In the genomic region with DNA sequence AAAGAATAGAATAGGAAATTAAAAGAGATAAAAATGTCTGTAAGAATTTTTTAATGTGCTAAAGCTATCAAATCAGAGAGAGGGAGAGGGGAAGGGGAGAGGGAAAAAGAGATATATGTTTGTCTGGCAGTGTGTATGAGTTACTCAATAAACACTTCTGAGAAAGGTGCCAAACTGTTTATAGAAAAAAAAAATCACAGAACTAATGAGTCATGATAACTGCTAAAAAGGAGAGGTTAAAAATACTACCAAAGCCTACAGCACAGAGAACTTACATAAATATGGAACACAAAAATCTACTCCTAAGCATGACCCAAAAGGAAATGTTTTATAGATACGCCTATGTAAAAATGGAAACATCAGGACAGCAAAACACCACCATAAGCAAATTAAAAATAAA, we compare ENCODE assay signal across 17 cellular contexts. TPM values are rescaled to one million over a fixed set of nuclear protein-coding genes. Genes with fewer than 3 reads are reported as not detected.
A peak's percentile ranks its signal among the peaks of the same experiment; 100 is the strongest.
DNase-seq lines count a peak whose midpoint lies in the region; ATAC-seq and TF ChIP-seq lines count a peak whose summit lies in the region.
"Had no signal": no experiment of that assay in that cellular context is flagged by ENCODE, and none has a peak within 500 bp of the region (broad histone marks: within the 10 kb centered on the region; RNA-seq: fewer than 3 reads in every experiment).

No MANE protein-coding gene starts in this region.

- H3K9ac ChIP-seq in endodermal cell (ENCODE audit: extremely low read depth, low read length, poor library complexity, severe bottlenecking): no peak overlapping the region

- peaks cover 11% of the 10 kb centered on the region; the same call in 1 of the 2 replicates for H3F3A ChIP-seq in PC-9 (ENCODE audit: insufficient read depth, low read depth)

- H3K4me3 Mint-ChIP-seq in activated naive CD8-positive, alpha-beta T cell: no peak overlapping the region
- H3K4me3 Mint-ChIP-seq in activated naive CD8-positive, alpha-beta T cell treated with anti-CD3 and anti-CD28 coated beads for 36 hours: no peak overlapping the region
- H3K4me3 Mint-ChIP-seq in endodermal cell: no peak overlapping the region
- no peak overlapping the region for H3K4me3 Mint-ChIP-seq in stimulated activated memory B cell treated with anti-CD40 and anti-IgM and Interleukin-4, amounts not matched to agents 10 μg/mL and 1 μg/mL and 100 μg/mL, for 72 hours
- H3K4me3 Mint-ChIP-seq: activated naive CD8-positive, alpha-beta T cell treated with anti-CD3 and anti-CD28 coated beads, Interleukin-2, amount 10 ng/mL, durations not matched to agents 7 days and 5 days had no signal

- TF ChIP-seq CTCF in PC-9 (conservative IDR thresholded peaks at IDR 0.05) (no peak), endodermal cell (conservative IDR thresholded peaks at IDR 0.05) (no peak), adrenal gland (IDR thresholded peaks at IDR 0.05) (no peak)

- no peak for TF ChIP-seq POLR2A in adrenal gland (IDR thresholded peaks at IDR 0.05)

- H3K4me1 ChIP-seq in PC-9 (replicated peaks; ENCODE audit: insufficient read depth): peaks cover 11% of the 10 kb centered on the region
- H3K4me1 ChIP-seq in endodermal cell (ENCODE audit: control insufficient read depth, insufficient read depth, low read length): no peaks in the 10 kb centered on the region
- peaks cover 0 to 8% of the 10 kb centered on the region in 2 donors for H3K4me1 ChIP-seq in adrenal gland (replicated peaks in 1 of 2)
- H3K4me1 ChIP-seq: prostate gland had no signal

- H3K79me2 ChIP-seq in PC-9 (ENCODE audit: low read depth): peaks cover 4% of the 10 kb centered on the region; the same call in 1 of the 2 replicates

- H3K36me3 Mint-ChIP-seq in activated naive CD8-positive, alpha-beta T cell: peaks cover 10% of the 10 kb centered on the region
- peaks cover 19% of the 10 kb centered on the region for H3K36me3 Mint-ChIP-seq in activated naive CD8-positive, alpha-beta T cell treated with anti-CD3 and anti-CD28 coated beads for 36 hours
- H3K36me3 Mint-ChIP-seq in endodermal cell (ENCODE audit: low read depth): peaks cover 36% of the 10 kb centered on the region
- H3K36me3 Mint-ChIP-seq in stimulated activated memory B cell treated with anti-CD40 and anti-IgM and Interleukin-4, amounts not matched to agents 10 μg/mL and 1 μg/mL and 100 μg/mL, for 72 hours: peaks cover 21% of the 10 kb centered on the region

- no peak for DNase-seq in activated naive CD8-positive, alpha-beta T cell treated with anti-CD3 and anti-CD28 coated beads for 36 hours
- DNase-seq in PC-9 (no peak), endodermal cell (no peak), NCI-H2029 treated with DMSO at 0.1 percent for 48 hours (lab: John Stamatoyannopoulos, UW) (no peak), adrenal gland (no peak), NCI-H82 (lab: John Stamatoyannopoulos, UW) (no peak)
- DNase-seq: activated CD8-positive, alpha-beta memory T cell treated with anti-CD3 and anti-CD28 coated beads for 24 hours; activated naive CD8-positive, alpha-beta T cell treated with anti-CD3 and anti-CD28 coated beads, Interleukin-2, amount 10 ng/mL, durations not matched to agents 7 days and 5 days; AML-193; mucosa of descending colon; NCI-H1436; NCI-H526 treated with DMSO at 0.1 percent for 48 hours; Right ventricle myocardium superior; T-helper 9 cell had no signal

- H3K4me2 ChIP-seq in PC-9: no peak overlapping the region

- no peaks in the 10 kb centered on the region for H3K27me3 Mint-ChIP-seq in activated naive CD8-positive, alpha-beta T cell
- H3K27me3 Mint-ChIP-seq in activated naive CD8-positive, alpha-beta T cell treated with anti-CD3 and anti-CD28 coated beads for 36 hours: no peaks in the 10 kb centered on the region
- H3K27me3 Mint-ChIP-seq in endodermal cell (ENCODE audit: insufficient read depth): no peaks in the 10 kb centered on the region
- no peaks in the 10 kb centered on the region for H3K27me3 Mint-ChIP-seq in stimulated activated memory B cell treated with anti-CD40 and anti-IgM and Interleukin-4, amounts not matched to agents 10 μg/mL and 1 μg/mL and 100 μg/mL, for 72 hours
- H3K27me3 Mint-ChIP-seq: activated naive CD8-positive, alpha-beta T cell treated with anti-CD3 and anti-CD28 coated beads, Interleukin-2, amount 10 ng/mL, durations not matched to agents 7 days and 5 days had no signal

- H3K9me3 Mint-ChIP-seq in activated naive CD8-positive, alpha-beta T cell (ENCODE audit: low read depth): no peaks in the 10 kb centered on the region
- H3K9me3 Mint-ChIP-seq in activated naive CD8-positive, alpha-beta T cell treated with anti-CD3 and anti-CD28 coated beads for 36 hours: no peaks in the 10 kb centered on the region
- H3K9me3 Mint-ChIP-seq in endodermal cell: no peaks in the 10 kb centered on the region
- no peaks in the 10 kb centered on the region for H3K9me3 Mint-ChIP-seq in stimulated activated memory B cell treated with anti-CD40 and anti-IgM and Interleukin-4, amounts not matched to agents 10 μg/mL and 1 μg/mL and 100 μg/mL, for 72 hours
- H3K9me3 Mint-ChIP-seq: activated naive CD8-positive, alpha-beta T cell treated with anti-CD3 and anti-CD28 coated beads, Interleukin-2, amount 10 ng/mL, durations not matched to agents 7 days and 5 days had no signal

- H4K20me1 ChIP-seq in PC-9 (ENCODE audit: insufficient read depth): peaks cover 7% of the 10 kb centered on the region; the same call in 1 of the 2 replicates

- ATAC-seq in stimulated activated memory B cell treated with anti-CD40 and anti-IgM and Interleukin-4, amounts not matched to agents 10 μg/mL and 1 μg/mL and 100 μg/mL, for 72 hours: no peak
- ATAC-seq: mucosa of descending colon had no signal

- no peaks in the 10 kb centered on the region for H3K9me3 ChIP-seq in PC-9 (ENCODE audit: insufficient read depth, low read depth)
- H3K9me3 ChIP-seq in endodermal cell (ENCODE audit: control insufficient read depth, low read length): no peaks in the 10 kb centered on the region
- H3K9me3 ChIP-seq in adrenal gland (replicated peaks in 1 of 3): no peaks in the 10 kb centered on the region
- H3K9me3 ChIP-seq: mucosa of descending colon, prostate gland had no signal

- POLR2A ChIA-PET in PC-9 (lab: Charles Lee; ENCODE audit: unreplicated experiment): no interaction called here

- intact Hi-C loops in PC-9 (cut with micrococcal nuclease; ENCODE audit: unreplicated experiment): no loop called here
- intact Hi-C loops in adrenal gland (cut with DNase I): no loop called here

- H3K9me2 ChIP-seq in PC-9 (ENCODE audit: insufficient read depth): no peaks in the 10 kb centered on the region

- peaks cover 6% of the 10 kb centered on the region; the same call in 1 of the 2 replicates for H3K36me3 ChIP-seq in PC-9 (ENCODE audit: low read depth)
- peaks cover 5% of the 10 kb centered on the region for H3K36me3 ChIP-seq in endodermal cell (ENCODE audit: control insufficient read depth, insufficient read depth, low read length)
- H3K36me3 ChIP-seq in adrenal gland (replicated peaks in 1 of 2): no peaks in the 10 kb centered on the region
- H3K36me3 ChIP-seq: prostate gland had no signal

- H3K27me3 ChIP-seq in PC-9 (ENCODE audit: insufficient read depth, low read depth) (no peaks in the 10 kb centered on the region), endodermal cell (ENCODE audit: control insufficient read depth, insufficient read depth, low read length, poor library complexity, severe bottlenecking) (no peaks in the 10 kb centered on the region), adrenal gland (no peaks in the 10 kb centered on the region)

- no peak overlapping the region for H2AFZ ChIP-seq in PC-9

- H3K27ac Mint-ChIP-seq in activated naive CD8-positive, alpha-beta T cell: peak overlapping the region; percentile 75
- no peak overlapping the region for H3K27ac Mint-ChIP-seq in activated naive CD8-positive, alpha-beta T cell treated with anti-CD3 and anti-CD28 coated beads for 36 hours
- peak overlapping the region; percentile 57 for H3K27ac Mint-ChIP-seq in endodermal cell
- peak overlapping the region; percentile 62 for H3K27ac Mint-ChIP-seq in stimulated activated memory B cell treated with anti-CD40 and anti-IgM and Interleukin-4, amounts not matched to agents 10 μg/mL and 1 μg/mL and 100 μg/mL, for 72 hours
- H3K27ac Mint-ChIP-seq: activated naive CD8-positive, alpha-beta T cell treated with anti-CD3 and anti-CD28 coated beads, Interleukin-2, amount 10 ng/mL, durations not matched to agents 7 days and 5 days had no signal

- H3K4me3 ChIP-seq in PC-9 (no peak overlapping the region), endodermal cell (ENCODE audit: low read length) (no peak overlapping the region), adrenal gland (no peak overlapping the region)
- H3K4me3 ChIP-seq: mucosa of descending colon, prostate gland had no signal

- H3K27ac ChIP-seq in PC-9 (peak overlapping the region; percentile 2; the same call in 1 of the 2 replicates), endodermal cell (ENCODE audit: low read depth, low read length) (no peak overlapping the region), adrenal gland (no peak overlapping the region)
- H3K27ac ChIP-seq: prostate gland had no signal

- CTCF ChIA-PET in PC-9 (lab: Charles Lee): no interaction called here

- peaks cover 23% of the 10 kb centered on the region for H3K4me1 Mint-ChIP-seq in activated naive CD8-positive, alpha-beta T cell (ENCODE audit: low read depth)
- H3K4me1 Mint-ChIP-seq in activated naive CD8-positive, alpha-beta T cell treated with anti-CD3 and anti-CD28 coated beads for 36 hours: peaks cover 18% of the 10 kb centered on the region
- no peaks in the 10 kb centered on the region for H3K4me1 Mint-ChIP-seq in endodermal cell
- H3K4me1 Mint-ChIP-seq in stimulated activated memory B cell treated with anti-CD40 and anti-IgM and Interleukin-4, amounts not matched to agents 10 μg/mL and 1 μg/mL and 100 μg/mL, for 72 hours: peaks cover 32% of the 10 kb centered on the region

- WGBS in endodermal cell (ENCODE audit: insufficient coverage in 1 of 2, insufficient read length in 1 of 2), 2 experiments: no CpG with 5 or more reads among the region's 1 CpG
- WGBS in adrenal gland, 4 donors: 92 to 100% (median 98%) methylated on average over 1 of the region's 1 CpG

- no TSS peak for BruUV-seq in PC-9 (replicated peaks; lab: Mats Ljungman, UMichigan)

RNA-seq across cellular contexts. Expression of gene SELENOF, which starts 45.4 kb away (rescaled TPM):
- 100 to 1,000 TPM; 139 to 142 TPM for total RNA-seq in activated naive CD8-positive, alpha-beta T cell treated with anti-CD3 and anti-CD28 coated beads for 36 hours
- 137 and 142 TPM in 2 replicates for total RNA-seq in PC-9 (2021)
- 100 to 1,000 TPM; 140 to 166 TPM for total RNA-seq in endodermal cell
- polyA plus RNA-seq in endodermal cell (2013, experiment 1 of 2): 115 TPM
- polyA plus RNA-seq in endodermal cell (2013, experiment 2 of 2): 117 TPM
- 100 to 1,000 TPM; 163 to 277 (median 204) TPM for total RNA-seq in adrenal gland
- 100 to 1,000 TPM in 1 of 3 donors, 10 to 100 TPM in 2; 54.1 to 394 (median 62.9) TPM for polyA plus RNA-seq in adrenal gland

RNA-seq across cellular contexts. Expression of gene HS2ST1, which starts 46.0 kb away (rescaled TPM):
- 10 to 100 TPM; 22.9 to 23.8 TPM for total RNA-seq in activated naive CD8-positive, alpha-beta T cell treated with anti-CD3 and anti-CD28 coated beads for 36 hours
- total RNA-seq in PC-9 (2021) (35.0 and 37.0 TPM in 2 replicates), endodermal cell (10 to 100 TPM; 29.0 to 31.5 TPM), adrenal gland (100 to 1,000 TPM in 1 of 8 donors, 10 to 100 TPM in 7; 36.7 to 131 (median 46.5) TPM)
- polyA plus RNA-seq in endodermal cell (2013, experiment 1 of 2): 34.5 TPM
- 28.2 TPM for polyA plus RNA-seq in endodermal cell (2013, experiment 2 of 2)
- 10 to 100 TPM; 11.2 to 60.4 (median 12.9) TPM for polyA plus RNA-seq in adrenal gland
